In the genomic region with DNA sequence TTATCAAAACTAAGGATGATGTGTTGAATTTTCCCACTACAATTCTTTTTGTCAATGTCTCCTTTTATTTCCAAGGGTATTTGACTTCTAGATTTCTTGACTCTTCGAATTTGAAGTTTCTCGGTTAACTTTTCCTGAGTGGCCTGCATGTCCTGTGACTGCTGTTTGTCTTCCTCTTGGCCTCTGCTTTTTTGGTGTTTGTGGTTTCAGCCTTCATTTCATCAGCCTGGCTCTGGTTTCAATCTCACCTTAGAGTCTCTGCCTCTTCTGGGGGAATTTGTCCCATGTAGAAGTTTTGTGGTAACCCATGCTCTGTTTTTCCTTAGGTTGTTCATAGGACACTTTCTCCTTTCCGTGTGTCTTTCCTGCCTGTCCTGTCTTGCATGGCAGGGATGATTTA, we compare ENCODE assay signal across 22 cellular contexts. TPM values are rescaled to one million over a fixed set of nuclear protein-coding genes. Genes with fewer than 3 reads are reported as not detected.
"Had no signal": no experiment of that assay in that cellular context is flagged by ENCODE, and none has a peak within 500 bp of the region (broad histone marks: within the 10 kb centered on the region; RNA-seq: fewer than 3 reads in every experiment).

No MANE protein-coding gene starts in this region.

- H3K9ac ChIP-seq: KMS-11 had no signal

- DNase-seq: IMR-90, Kasumi-1, MM.1S, NCI-H1092, NCI-H1105 treated with DMSO at 0.1 percent for 48 hours, NCI-H1417 treated with DMSO at 0.1 percent for 48 hours, NCI-H146, NCI-H1694 treated with DMSO at 0.1 percent for 48 hours, NCI-H1930, NCI-H2081, NCI-H2107, NCI-H2227 treated with DMSO at 0.1 percent for 48 hours, NCI-H524, NCI-H526 treated with DMSO at 0.1 percent for 48 hours, NCI-H748 treated with DMSO at 0.1 percent for 48 hours, PC-3, SHP77 had no signal

- H3K27ac ChIP-seq: KMS-11, RWPE1 had no signal

- ATAC-seq: Panc1, PC-3, SK-N-SH treated with all-trans-retinoic acid at 6 μM for 48 hours had no signal

RNA-seq across cellular contexts. Expression of gene SNED1, which starts 28.3 kb away (rescaled TPM):
- total RNA-seq: HT-29 had no signal
